ENCODE assay signal across 9 cellular contexts in genomic region chr17:2830678-2831077, GRCh38.
"Had no signal": no experiment of that assay in that cellular context is flagged by ENCODE, and none has a peak within 500 bp of the region (broad histone marks: within the 10 kb centered on the region; RNA-seq: fewer than 3 reads in every experiment).

No MANE protein-coding gene starts in this region.

- ATAC-seq: GM23338, HCT116, K562 had no signal

- H3K4me1 ChIP-seq: HAP-1 had no signal

- H3K27ac ChIP-seq: HL-60 had no signal

- H3K27ac Mint-ChIP-seq: GM23338, HFFc6 had no signal

- FAIRE-seq: H1, H54, K562 had no signal

- H3K9me3 ChIP-seq: HAP-1 had no signal

- DNase-seq: HFFc6, IMR-90 had no signal

- H3K4me3 Mint-ChIP-seq: GM23338, HFFc6 had no signal

- H3K4me3 ChIP-seq: GM23338, HAP-1, K562 had no signal

- H3K36me3 ChIP-seq: HAP-1 had no signal

- H3K9me3 Mint-ChIP-seq: GM23338, HFFc6 had no signal
